ENCODE assay signal across 23 cellular contexts in genomic region chr7:134587736-134588135, GRCh38. TPM values are rescaled to one million over a fixed set of nuclear protein-coding genes. Genes with fewer than 3 reads are reported as not detected.
"Had no signal": no experiment of that assay in that cellular context is flagged by ENCODE, and none has a peak within 500 bp of the region (broad histone marks: within the 10 kb centered on the region; RNA-seq: fewer than 3 reads in every experiment).

No MANE protein-coding gene starts in this region.

- DNase-seq: activated B cell treated with CpG ODN at 0.5 μM for 24 hours; activated CD4-positive, alpha-beta T cell treated with anti-CD3 and anti-CD28 coated beads for 48 hours; activated CD8-positive, alpha-beta memory T cell treated with anti-CD3 and anti-CD28 coated beads, Interleukin-2, amount 50 U/mL, for 4 hours; activated CD8-positive, alpha-beta T cell treated with anti-CD3 and anti-CD28 coated beads, Interleukin-2, amount 10 ng/mL, durations not matched to agents 7 days and 5 days; activated effector memory CD4-positive, alpha-beta T cell treated with anti-CD3 and anti-CD28 coated beads, Interleukin-2, amount 50 U/mL, for 16 hours; activated T-cell treated with anti-CD3 and anti-CD28 coated beads, Interleukin-2, amount 50 U/mL, for 48 hours; amniotic stem cell; central memory CD4-positive, alpha-beta T cell; colonic mucosa; glutamatergic neuron; hypothalamus; kidney; left lung; naive B cell; stimulated activated CD4-positive, alpha-beta T cell treated with anti-CD3 and anti-CD28 coated beads, Interleukin-15, amount 100 ng/mL, for 24 hours; stimulated activated CD4-positive, alpha-beta T cell treated with anti-CD3 and anti-CD28 coated beads, Interleukin-4, amount 100 ng/mL, for 24 hours; stimulated activated naive CD8-positive, alpha-beta T cell treated with anti-CD3 and anti-CD28 coated beads, Interleukin-15, Interleukin-2, amounts not matched to agents 100 U/mL and 50 U/mL, for 24 hours; transverse colon had no signal

- H3K4me3 Mint-ChIP-seq: activated B cell treated with CpG ODN at 0.5 μM for 24 hours; activated CD8-positive, alpha-beta T cell treated with anti-CD3 and anti-CD28 coated beads, Interleukin-2, amount 10 ng/mL, durations not matched to agents 7 days and 5 days; activated naive CD4-positive, alpha-beta T cell treated with anti-CD3 and anti-CD28 coated beads, Interleukin-2, amount 50 U/mL, for 24 hours; naive B cell; T-helper 2 cell treated with Interferon-gamma antibody and Interleukin-4, amounts not matched to agents 5 μg/mL and 100 μg/mL, for 36 hours had no signal

- H3K36me3 ChIP-seq: colonic mucosa, left lung, neutrophil, transverse colon had no signal

- H3K36me3 Mint-ChIP-seq: activated naive CD4-positive, alpha-beta T cell treated with anti-CD3 and anti-CD28 coated beads, Interleukin-2, amount 50 U/mL, for 24 hours; naive B cell had no signal

- H3K27me3 ChIP-seq: colonic mucosa, left lung, neutrophil, transverse colon had no signal

- FAIRE-seq: kidney had no signal

- H3K4me3 ChIP-seq: colonic mucosa, left lung, skin epidermis, transverse colon had no signal

- H3K4me1 Mint-ChIP-seq: activated B cell treated with CpG ODN at 0.5 μM for 24 hours; activated naive CD4-positive, alpha-beta T cell treated with anti-CD3 and anti-CD28 coated beads, Interleukin-2, amount 50 U/mL, for 24 hours; naive B cell had no signal

- ATAC-seq: activated CD8-positive, alpha-beta T cell treated with anti-CD3 and anti-CD28 coated beads, Interleukin-2, amount 10 ng/mL, durations not matched to agents 7 days and 5 days; left lung; stimulated activated naive CD8-positive, alpha-beta T cell treated with anti-CD3 and anti-CD28 coated beads, Interleukin-15, Interleukin-2, amounts not matched to agents 100 U/mL and 50 U/mL, for 24 hours had no signal

- H3K9me3 Mint-ChIP-seq: activated naive CD4-positive, alpha-beta T cell treated with anti-CD3 and anti-CD28 coated beads, Interleukin-2, amount 50 U/mL, for 24 hours had no signal

- H3K27ac Mint-ChIP-seq: activated B cell treated with CpG ODN at 0.5 μM for 24 hours; activated CD8-positive, alpha-beta T cell treated with anti-CD3 and anti-CD28 coated beads, Interleukin-2, amount 10 ng/mL, durations not matched to agents 7 days and 5 days; activated naive CD4-positive, alpha-beta T cell treated with anti-CD3 and anti-CD28 coated beads, Interleukin-2, amount 50 U/mL, for 24 hours; naive B cell; T-helper 2 cell treated with Interferon-gamma antibody and Interleukin-4, amounts not matched to agents 5 μg/mL and 100 μg/mL, for 36 hours had no signal

RNA-seq across cellular contexts. Expression of gene AKR1B15, which starts 38.8 kb away (rescaled TPM):
- total RNA-seq: activated B cell treated with CpG ODN at 0.5 μM for 24 hours; activated CD8-positive, alpha-beta T cell treated with anti-CD3 and anti-CD28 coated beads, Interleukin-2, amount 10 ng/mL, durations not matched to agents 7 days and 5 days; kidney; left lung; mononuclear cell had no signal
